ENCODE assay signal across 11 cellular contexts in the genomic region with DNA sequence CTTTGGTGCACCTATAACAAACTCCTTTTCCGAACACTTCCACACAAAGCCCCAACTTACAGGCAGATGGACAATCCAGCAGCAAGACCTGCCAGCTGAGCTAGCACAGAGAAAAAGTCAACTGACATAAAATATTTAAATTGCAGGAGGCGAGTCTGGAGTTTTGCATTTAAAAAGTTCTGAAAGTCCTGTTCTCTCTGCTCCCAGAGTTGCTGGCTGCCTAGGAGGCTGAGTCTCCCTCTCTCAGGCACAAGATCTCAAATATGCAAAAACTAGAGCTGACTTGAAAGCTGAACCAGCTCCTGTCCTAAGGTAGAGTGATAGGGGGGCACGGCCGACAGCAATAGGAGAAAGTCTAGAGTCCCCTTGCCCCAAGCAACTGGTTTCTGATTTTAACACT. TPM values are rescaled to one million over a fixed set of nuclear protein-coding genes. Genes with fewer than 3 reads are reported as not detected.
DNase-seq lines count a peak whose midpoint lies in the region; ATAC-seq and TF ChIP-seq lines count a peak whose summit lies in the region.
"Had no signal": no experiment of that assay in that cellular context is flagged by ENCODE, and none has a peak within 500 bp of the region (broad histone marks: within the 10 kb centered on the region; RNA-seq: fewer than 3 reads in every experiment).

No MANE protein-coding gene starts in this region.

- intact Hi-C loops in heart right ventricle (cut with DNase I) (loop anchor here in 4 of 10 donors (1.0 to 10.0 kb wide), 5 partner anchors 40 to 105 kb away; no protein-coding TSS in a partner anchor), left cardiac atrium (cut with DNase I) (no loop called here), vagina (cut with DNase I) (no loop called here)

- peaks cover 0 to 29% (median 10%) of the 10 kb centered on the region in 9 donors for H3K4me1 ChIP-seq in heart right ventricle
- H3K4me1 ChIP-seq in vagina: no peaks in the 10 kb centered on the region

- no peaks in the 10 kb centered on the region for H3K27me3 ChIP-seq in heart right ventricle
- H3K27me3 ChIP-seq in vagina: no peaks in the 10 kb centered on the region

- H3K27ac ChIP-seq in heart right ventricle (peak overlapping the region; percentile 53 to 86 (median 80)), vagina (peak overlapping the region; percentile 71)

- H3K36me3 ChIP-seq in heart right ventricle: no peaks in the 10 kb centered on the region
- no peaks in the 10 kb centered on the region for H3K36me3 ChIP-seq in vagina

- ATAC-seq in heart right ventricle (no peak), left cardiac atrium (no peak)

- no peak for TF ChIP-seq POLR2A in vagina (IDR thresholded peaks at IDR 0.05)
- no peak for TF ChIP-seq POLR2A in erythroblast (IDR thresholded peaks at IDR 0.05; ENCODE audit: low read length)

- peaks cover 2% of the 10 kb centered on the region for H3K27me3 Mint-ChIP-seq in nephron progenitor cell (ENCODE audit: low read depth, poor library complexity)
- H3K27me3 Mint-ChIP-seq in activated naive CD8-positive, alpha-beta T cell treated with anti-CD3 and anti-CD28 coated beads for 36 hours: peaks cover 37% of the 10 kb centered on the region

- no peaks in the 10 kb centered on the region for H3K36me3 Mint-ChIP-seq in nephron progenitor cell (ENCODE audit: low read depth)
- no peaks in the 10 kb centered on the region for H3K36me3 Mint-ChIP-seq in activated naive CD8-positive, alpha-beta T cell treated with anti-CD3 and anti-CD28 coated beads for 36 hours

- no peak for DNase-seq in heart right ventricle
- DNase-seq in left cardiac atrium: no peak
- DNase-seq in fibroblast of mammary gland (ENCODE audit: low read depth): no peak
- DNase-seq in nephron progenitor cell: peak; percentile 20
- DNase-seq in vagina (ENCODE audit: extremely low spot score in 2 of 2): no peak
- no peak for DNase-seq in activated effector memory CD4-positive, alpha-beta T cell treated with anti-CD3 and anti-CD28 coated beads, Interleukin-2, amount 50 U/mL, for 16 hours
- no peak for DNase-seq in erythroblast (lab: John Stamatoyannopoulos, UW)
- no peak for DNase-seq in activated naive CD8-positive, alpha-beta T cell treated with anti-CD3 and anti-CD28 coated beads for 36 hours
- DNase-seq: effector CD4-positive, alpha-beta T cell; NCI-H1436; SHP77 treated with DMSO at 0.1 percent for 48 hours had no signal

- WGBS in heart right ventricle, 2 donors: 21 to 22% methylated on average over 4 of the region's 4 CpGs

- no peak for TF ChIP-seq CTCF in heart right ventricle (IDR thresholded peaks at IDR 0.05)
- no peak for TF ChIP-seq CTCF in fibroblast of mammary gland (conservative IDR thresholded peaks at IDR 0.05; ENCODE audit: control insufficient read depth, insufficient read depth, low read depth, low read length)
- TF ChIP-seq CTCF in nephron progenitor cell (IDR thresholded peaks at IDR 0.05): no peak
- TF ChIP-seq CTCF in vagina (IDR thresholded peaks at IDR 0.05): no peak

- H3K9me3 ChIP-seq in heart right ventricle: no peaks in the 10 kb centered on the region
- H3K9me3 ChIP-seq in vagina: no peaks in the 10 kb centered on the region

- H3K4me3 ChIP-seq in heart right ventricle: peak overlapping the region; percentile 37 to 69 (median 60)
- H3K4me3 ChIP-seq in fibroblast of mammary gland (ENCODE audit: control insufficient read depth, low read depth, low read length): peak overlapping the region; percentile 59
- H3K4me3 ChIP-seq in vagina: peak overlapping the region; percentile 39 to 57

- H3K9me3 Mint-ChIP-seq in nephron progenitor cell: no peaks in the 10 kb centered on the region
- no peaks in the 10 kb centered on the region for H3K9me3 Mint-ChIP-seq in activated naive CD8-positive, alpha-beta T cell treated with anti-CD3 and anti-CD28 coated beads for 36 hours

- peak overlapping the region; percentile 97 for H3K4me3 Mint-ChIP-seq in nephron progenitor cell
- H3K4me3 Mint-ChIP-seq in activated naive CD8-positive, alpha-beta T cell treated with anti-CD3 and anti-CD28 coated beads for 36 hours: no peak overlapping the region

- peak overlapping the region; percentile 84 for H3K27ac Mint-ChIP-seq in nephron progenitor cell
- no peak overlapping the region for H3K27ac Mint-ChIP-seq in activated naive CD8-positive, alpha-beta T cell treated with anti-CD3 and anti-CD28 coated beads for 36 hours

- H3K4me1 Mint-ChIP-seq in nephron progenitor cell: peaks cover 85% of the 10 kb centered on the region
- H3K4me1 Mint-ChIP-seq in activated naive CD8-positive, alpha-beta T cell treated with anti-CD3 and anti-CD28 coated beads for 36 hours: peaks cover 22% of the 10 kb centered on the region

RNA-seq across cellular contexts. Expression of gene LDB2, which starts 1.1 kb away (rescaled TPM):
- total RNA-seq in heart right ventricle (10 to 100 TPM; 14.5 to 43.3 (median 23.5) TPM), left cardiac atrium (10 to 100 TPM; 30.3 to 45.4 TPM), vagina (70.0 TPM)
- 10 to 100 TPM; 21.3 to 30.4 TPM for polyA plus RNA-seq in heart right ventricle
- total RNA-seq in activated naive CD8-positive, alpha-beta T cell treated with anti-CD3 and anti-CD28 coated beads for 36 hours: not detected

Comparison
In these comparisons a context has a peak if more than half of its experiments do, and no peak if none do; other contexts are left out.
1. RNA of gene LDB2, which starts 1.1 kb away (total RNA-seq): 70.0 TPM in vagina (single experiment), 30.3 to 45.4 TPM in left cardiac atrium and 14.5 to 43.3 TPM in heart right ventricle; not detected in activated naive CD8-positive, alpha-beta T cell treated with anti-CD3 and anti-CD28 coated beads for 36 hours; every median in the first group is over 10 times any median in the second.
2. Peak in every context shown above with its lines, with median percentiles within 50 percentile points of each other: H3K4me3 ChIP-seq.